9 cellular contexts compared by ENCODE assay signal in the genomic region with DNA sequence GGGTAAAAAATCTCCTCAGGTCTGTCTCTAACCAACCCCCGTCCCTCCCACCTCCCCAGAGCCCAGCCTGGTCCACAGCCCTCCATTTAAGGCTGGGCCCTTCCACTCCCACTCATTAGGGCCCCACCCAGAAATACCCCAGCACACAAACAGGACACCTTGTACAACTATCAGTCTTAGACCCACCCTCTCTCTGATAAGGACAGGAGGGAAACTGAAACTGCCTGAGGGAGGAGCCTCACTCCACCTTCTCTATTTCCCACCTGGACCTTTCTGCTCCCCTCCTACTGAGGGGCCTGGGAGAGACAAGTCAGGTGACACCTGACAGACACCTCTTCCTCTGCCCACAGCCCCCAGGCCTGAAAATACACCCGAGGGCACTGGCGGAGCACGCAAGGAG.
A peak's percentile ranks its signal among the peaks of the same experiment; 100 is the strongest.
DNase-seq lines count a peak whose midpoint lies in the region; ATAC-seq lines count a peak whose summit lies in the region.
"Had no signal": no experiment of that assay in that cellular context is flagged by ENCODE, and none has a peak within 500 bp of the region (broad histone marks: within the 10 kb centered on the region; RNA-seq: fewer than 3 reads in every experiment).

No MANE protein-coding gene starts in this region.

- ATAC-seq in GM18511 (IDR thresholded peaks at IDR 0.05; ENCODE audit: unreplicated experiment) (peak; percentile 56), HG02610 (IDR thresholded peaks at IDR 0.05; ENCODE audit: unreplicated experiment) (peak; percentile 42)

- H3K4me1 ChIP-seq in mucosa of stomach (ENCODE audit: control insufficient read depth, insufficient read depth, low read length), result peaks cover 65% of the 10 kb centered on the region

- no peaks in the 10 kb centered on the region for H3K36me3 ChIP-seq in mucosa of stomach (ENCODE audit: control insufficient read depth, insufficient read depth, low read length)

- peak overlapping the region; percentile 44 for H3K4me3 ChIP-seq in mucosa of stomach (ENCODE audit: low read length)

- H3K27me3 ChIP-seq in mucosa of stomach (ENCODE audit: control insufficient read depth, insufficient read depth, low read length), result no peaks in the 10 kb centered on the region

- no peaks in the 10 kb centered on the region for H3K9me3 ChIP-seq in mucosa of stomach (ENCODE audit: control insufficient read depth, low read length)

- H3K9ac ChIP-seq in mucosa of stomach (ENCODE audit: low read length), result peak overlapping the region; percentile 16

- DNase-seq in SW480 (ENCODE audit: low spot score) (peak; percentile 68), KG1 (lab: John Stamatoyannopoulos, UW) (no peak), NCI-H2227 (lab: John Stamatoyannopoulos, UW; ENCODE audit: unreplicated experiment) (no peak), ecto neural progenitor cell (ENCODE audit: low spot score) (no peak), AG08395 (ENCODE audit: low spot score) (no peak)
- DNase-seq: GDM1 had no signal
